Comparison of ENCODE assay signal across 13 cellular contexts in the genomic region with DNA sequence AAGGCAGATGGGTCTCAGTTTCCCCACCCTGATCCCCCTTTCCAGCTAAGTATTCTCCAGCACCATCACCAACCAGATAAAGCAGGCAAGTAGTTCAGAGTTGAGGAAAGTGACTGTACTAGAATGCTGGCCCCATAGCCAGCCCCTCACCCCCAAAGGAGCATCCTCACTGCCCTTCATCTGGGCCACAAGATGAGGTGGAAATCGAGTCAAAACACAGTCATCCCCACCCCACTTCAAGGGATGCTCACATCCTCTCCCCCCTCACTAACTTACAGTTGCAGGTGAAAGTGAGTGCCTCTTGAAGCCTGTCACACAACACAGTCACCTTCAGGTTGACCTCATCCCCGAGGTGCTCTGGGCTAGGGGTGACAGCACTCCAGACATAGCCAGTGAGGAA. TPM values are rescaled to one million over a fixed set of nuclear protein-coding genes. Genes with fewer than 3 reads are reported as not detected.
DNase-seq lines count a peak whose midpoint lies in the region; ATAC-seq and TF ChIP-seq lines count a peak whose summit lies in the region.
"Had no signal": no experiment of that assay in that cellular context is flagged by ENCODE, and none has a peak within 500 bp of the region (broad histone marks: within the 10 kb centered on the region; RNA-seq: fewer than 3 reads in every experiment).

No MANE protein-coding gene starts in this region.

- H3K27ac ChIP-seq in right cardiac atrium (ENCODE audit: low read length) (peak overlapping the region; percentile 77), subcutaneous abdominal adipose tissue (ENCODE audit: low read depth, low read length) (peak overlapping the region; percentile 64)
- H3K27ac ChIP-seq: epithelial cell of prostate, neural progenitor cell, PC-9 had no signal

- POLR2A ChIA-PET in activated CD4-positive, alpha-beta memory T cell treated with anti-CD3 and anti-CD28 coated beads, Interleukin-2, amount 10 ng/mL, durations not matched to agents 7 days and 5 days (lab: Charles Lee), result interaction anchor here (2.7 kb wide), 1 partner anchor 29 kb away, joined by 11 read pairs; a partner anchor contains a TSS

- peak; percentile 52 for ATAC-seq in activated CD8-positive, alpha-beta memory T cell treated with anti-CD3 and anti-CD28 coated beads, Interleukin-2, amount 10 ng/mL, durations not matched to agents 7 days and 5 days
- ATAC-seq in right cardiac atrium (no peak), GM18520 (IDR thresholded peaks at IDR 0.05; ENCODE audit: unreplicated experiment) (no peak)

- CTCF ChIA-PET in activated CD8-positive, alpha-beta memory T cell treated with anti-CD3 and anti-CD28 coated beads, Interleukin-2, amount 10 ng/mL, durations not matched to agents 7 days and 5 days (lab: Charles Lee), result interaction anchor here (1.3 to 5.8 kb wide), 5 partner anchors 8 to 66 kb away, joined by 3 to 20 read pairs (median 4); no protein-coding TSS in a partner anchor
- CTCF ChIA-PET in activated CD4-positive, alpha-beta memory T cell treated with anti-CD3 and anti-CD28 coated beads, Interleukin-2, amount 10 ng/mL, durations not matched to agents 7 days and 5 days (lab: Charles Lee), result interaction anchor here (1.0 to 2.3 kb wide), 3 partner anchors 14 to 33 kb away, joined by 3 to 12 read pairs (median 6); no protein-coding TSS in a partner anchor

- H3K9me3 ChIP-seq in right cardiac atrium (ENCODE audit: control insufficient read depth, low read length), result no peaks in the 10 kb centered on the region
- H3K9me3 ChIP-seq in subcutaneous abdominal adipose tissue (ENCODE audit: control insufficient read depth in 5 of 5, low read length in 5 of 5), result no peaks in the 10 kb centered on the region

- TF ChIP-seq CTCF in GM13977 (IDR thresholded peaks at IDR 0.05; ENCODE audit: extremely low read depth, insufficient read depth, missing control alignments), result no peak

- peak overlapping the region in 3 of 5 donors; percentile 23 to 52 (median 40) for H3K9ac ChIP-seq in subcutaneous abdominal adipose tissue (ENCODE audit: low read length in 5 of 5)
- H3K9ac ChIP-seq: neural progenitor cell had no signal

- H3K4me1 Mint-ChIP-seq in activated CD8-positive, alpha-beta memory T cell treated with anti-CD3 and anti-CD28 coated beads, Interleukin-2, amount 10 ng/mL, durations not matched to agents 7 days and 5 days, result peaks cover 50% of the 10 kb centered on the region
- H3K4me1 Mint-ChIP-seq in activated CD4-positive, alpha-beta memory T cell treated with anti-CD3 and anti-CD28 coated beads, Interleukin-2, amount 10 ng/mL, durations not matched to agents 7 days and 5 days, result peaks cover 58% of the 10 kb centered on the region

- 33% methylated on average over 2 of the region's 2 CpGs for WGBS in right cardiac atrium

- no peak overlapping the region for H3K4me3 ChIP-seq in right cardiac atrium (ENCODE audit: low read length)
- peak overlapping the region in 3 of 5 donors; percentile 11 to 29 (median 27) for H3K4me3 ChIP-seq in subcutaneous abdominal adipose tissue (ENCODE audit: low read depth in 1 of 5, low read length in 5 of 5)
- H3K4me3 ChIP-seq: neural progenitor cell, PC-9 had no signal

- no peak for DNase-seq in activated CD8-positive, alpha-beta memory T cell treated with anti-CD3 and anti-CD28 coated beads, Interleukin-2, amount 10 ng/mL, durations not matched to agents 7 days and 5 days
- DNase-seq in activated CD8-positive, alpha-beta memory T cell treated with anti-CD3 and anti-CD28 coated beads for 24 hours, result no peak
- no peak for DNase-seq in activated CD4-positive, alpha-beta memory T cell treated with anti-CD3 and anti-CD28 coated beads, Interleukin-2, amount 10 ng/mL, durations not matched to agents 7 days and 5 days
- no peak for DNase-seq in right cardiac atrium
- no peak for DNase-seq in GM13977 (ENCODE audit: low spot score)
- no peak for DNase-seq in HT-29 (ENCODE audit: low spot score)
- DNase-seq: NCI-H1930; PC-9; stimulated activated CD4-positive, alpha-beta T cell treated with anti-CD3 and anti-CD28 coated beads, Interleukin-4, amount 100 ng/mL, for 4 hours had no signal

- peaks cover 19% of the 10 kb centered on the region for H3K36me3 Mint-ChIP-seq in activated CD8-positive, alpha-beta memory T cell treated with anti-CD3 and anti-CD28 coated beads, Interleukin-2, amount 10 ng/mL, durations not matched to agents 7 days and 5 days
- H3K36me3 Mint-ChIP-seq in activated CD4-positive, alpha-beta memory T cell treated with anti-CD3 and anti-CD28 coated beads, Interleukin-2, amount 10 ng/mL, durations not matched to agents 7 days and 5 days (ENCODE audit: low read depth), result peaks cover 63% of the 10 kb centered on the region

- H3K4me1 ChIP-seq in right cardiac atrium (ENCODE audit: control insufficient read depth, insufficient read depth, low read length) (peaks cover 49% of the 10 kb centered on the region), subcutaneous abdominal adipose tissue (ENCODE audit: control insufficient read depth in 5 of 5, insufficient read depth in 5 of 5, low read length in 5 of 5) (peaks cover 35 to 96% (median 78%) of the 10 kb centered on the region in 5 donors)
- H3K4me1 ChIP-seq: neural progenitor cell had no signal

- H3K27me3 ChIP-seq in right cardiac atrium (ENCODE audit: control insufficient read depth, insufficient read depth) (no peaks in the 10 kb centered on the region), subcutaneous abdominal adipose tissue (ENCODE audit: control insufficient read depth in 5 of 5, insufficient read depth in 4 of 5, low read length in 5 of 5) (no peaks in the 10 kb centered on the region)
- H3K27me3 ChIP-seq: neural progenitor cell had no signal

- H3K27me3 Mint-ChIP-seq in activated CD8-positive, alpha-beta memory T cell treated with anti-CD3 and anti-CD28 coated beads, Interleukin-2, amount 10 ng/mL, durations not matched to agents 7 days and 5 days, result no peaks in the 10 kb centered on the region
- no peaks in the 10 kb centered on the region for H3K27me3 Mint-ChIP-seq in activated CD4-positive, alpha-beta memory T cell treated with anti-CD3 and anti-CD28 coated beads, Interleukin-2, amount 10 ng/mL, durations not matched to agents 7 days and 5 days

- H3K36me3 ChIP-seq in subcutaneous abdominal adipose tissue (ENCODE audit: control insufficient read depth in 5 of 5, insufficient read depth in 5 of 5, low read length in 5 of 5), result peaks cover 0 to 53% (median 44%) of the 10 kb centered on the region in 5 donors

- intact Hi-C loops in right cardiac atrium (cut with DNase I), result loop anchor here in 1 of 4 donors (5.0 kb wide), 1 partner anchor 33 kb away; no protein-coding TSS in a partner anchor

- H3K9me3 Mint-ChIP-seq in activated CD8-positive, alpha-beta memory T cell treated with anti-CD3 and anti-CD28 coated beads, Interleukin-2, amount 10 ng/mL, durations not matched to agents 7 days and 5 days (ENCODE audit: low read depth), result no peaks in the 10 kb centered on the region
- no peaks in the 10 kb centered on the region for H3K9me3 Mint-ChIP-seq in activated CD4-positive, alpha-beta memory T cell treated with anti-CD3 and anti-CD28 coated beads, Interleukin-2, amount 10 ng/mL, durations not matched to agents 7 days and 5 days
- H3K9me3 Mint-ChIP-seq: neural progenitor cell had no signal

- no peak overlapping the region for H3K4me3 Mint-ChIP-seq in activated CD8-positive, alpha-beta memory T cell treated with anti-CD3 and anti-CD28 coated beads, Interleukin-2, amount 10 ng/mL, durations not matched to agents 7 days and 5 days
- no peak overlapping the region for H3K4me3 Mint-ChIP-seq in activated CD4-positive, alpha-beta memory T cell treated with anti-CD3 and anti-CD28 coated beads, Interleukin-2, amount 10 ng/mL, durations not matched to agents 7 days and 5 days

- in situ Hi-C loops in GM13977 (cut with MboI; ENCODE audit: low pct_unique_long_range_greater_than_20kb, low sequenced_read_pairs, unreplicated experiment), result no loop called here

- no peak overlapping the region for H3K27ac Mint-ChIP-seq in activated CD8-positive, alpha-beta memory T cell treated with anti-CD3 and anti-CD28 coated beads, Interleukin-2, amount 10 ng/mL, durations not matched to agents 7 days and 5 days
- H3K27ac Mint-ChIP-seq in activated CD4-positive, alpha-beta memory T cell treated with anti-CD3 and anti-CD28 coated beads, Interleukin-2, amount 10 ng/mL, durations not matched to agents 7 days and 5 days, result peak overlapping the region; percentile 35
- H3K27ac Mint-ChIP-seq: neural progenitor cell had no signal

RNA-seq across cellular contexts. Expression of a gene that starts 30.4 kb away (rescaled TPM):
- 10 to 100 TPM; 21.6 to 26.0 TPM for total RNA-seq in activated CD8-positive, alpha-beta memory T cell treated with anti-CD3 and anti-CD28 coated beads, Interleukin-2, amount 10 ng/mL, durations not matched to agents 7 days and 5 days
- total RNA-seq in activated CD4-positive, alpha-beta memory T cell treated with anti-CD3 and anti-CD28 coated beads, Interleukin-2, amount 10 ng/mL, durations not matched to agents 7 days and 5 days, result 10 to 100 TPM; 31.0 to 32.0 TPM
- 10 to 100 TPM; 24.9 to 32.7 (median 29.0) TPM for total RNA-seq in right cardiac atrium
- polyA plus RNA-seq in right cardiac atrium, result 13.3 TPM
- 55.3 and 55.4 TPM in 2 replicates for total RNA-seq in HT-29 (2014; rRNA removed; shearing (Covaris generic))

RNA-seq across cellular contexts. Expression of a gene that starts 52.0 kb away (rescaled TPM):
- total RNA-seq in activated CD8-positive, alpha-beta memory T cell treated with anti-CD3 and anti-CD28 coated beads, Interleukin-2, amount 10 ng/mL, durations not matched to agents 7 days and 5 days, result 10 to 100 TPM; 74.7 to 100.0 TPM
- 10 to 100 TPM; 85.1 to 95.4 TPM for total RNA-seq in activated CD4-positive, alpha-beta memory T cell treated with anti-CD3 and anti-CD28 coated beads, Interleukin-2, amount 10 ng/mL, durations not matched to agents 7 days and 5 days
- total RNA-seq in right cardiac atrium, result 10 to 100 TPM; 29.9 to 48.2 (median 34.9) TPM
- 10.5 TPM for polyA plus RNA-seq in right cardiac atrium
- 18.5 and 19.4 TPM in 2 replicates for total RNA-seq in HT-29 (2014; rRNA removed; shearing (Covaris generic))

RNA-seq across cellular contexts. Expression of a gene that starts 52.6 kb away (rescaled TPM):
- total RNA-seq in activated CD8-positive, alpha-beta memory T cell treated with anti-CD3 and anti-CD28 coated beads, Interleukin-2, amount 10 ng/mL, durations not matched to agents 7 days and 5 days, result 10 to 100 TPM; 75.5 to 81.7 TPM
- total RNA-seq in activated CD4-positive, alpha-beta memory T cell treated with anti-CD3 and anti-CD28 coated beads, Interleukin-2, amount 10 ng/mL, durations not matched to agents 7 days and 5 days, result 10 to 100 TPM; 76.0 to 76.1 TPM
- 10 to 100 TPM; 20.0 to 36.3 (median 23.9) TPM for total RNA-seq in right cardiac atrium
- 14.2 TPM for polyA plus RNA-seq in right cardiac atrium
- 32.6 and 40.7 TPM in 2 replicates for total RNA-seq in HT-29 (2014; rRNA removed; shearing (Covaris generic))
